8 cellular contexts compared by ENCODE assay signal in genomic region chr2:36785179-36785795, GRCh38.
A peak's percentile ranks its signal among the peaks of the same experiment; 100 is the strongest.
DNase-seq lines count a peak whose midpoint lies in the region; ATAC-seq and TF ChIP-seq lines count a peak whose summit lies in the region.

No MANE protein-coding gene starts in this region.

- in situ Hi-C loops in astrocyte of the cerebellum (cut with HindIII; ENCODE audit: low sequenced_read_pairs): no loop called here

- TF ChIP-seq CTCF in HFF-Myc (IDR thresholded peaks at IDR 0.05; ENCODE audit: low read depth, low read length, missing control alignments) (peak; percentile 97), astrocyte of the cerebellum (IDR thresholded peaks at IDR 0.05; ENCODE audit: low read depth, low read length, missing control alignments) (peak; percentile 99)

- H3K4me3 ChIP-seq in HFF-Myc (replicated peaks; ENCODE audit: low read depth, low read length): no peak overlapping the region
- H3K4me3 ChIP-seq in astrocyte of the cerebellum (ENCODE audit: low read depth, low read length): no peak overlapping the region

- no peak for ATAC-seq in GM21515 (IDR thresholded peaks at IDR 0.05; ENCODE audit: unreplicated experiment)

- peak; percentile 82 for DNase-seq in GM03348 (ENCODE audit: low spot score)
- DNase-seq in HFF-Myc (ENCODE audit: extremely low read depth, low read depth): peak; percentile 48
- peak; percentile 11 for DNase-seq in NCI-H128 (lab: John Stamatoyannopoulos, UW; ENCODE audit: unreplicated experiment)
- DNase-seq in T-helper 2 cell: peak in 4 of 5 experiments; percentile 29 to 63 (median 40)
- peak; percentile 42 for DNase-seq in astrocyte of the cerebellum (ENCODE audit: low read depth)
- DNase-seq in iPS DF 4.7 (ENCODE audit: extremely low read depth, low spot score): peak; percentile 62
- DNase-seq in stimulated activated CD4-positive, alpha-beta T cell treated with anti-CD3 and anti-CD28 coated beads, Interleukin-12 subunit alpha, Interleukin-12 subunit beta, amount 100 ng/mL, for 24 hours (ENCODE audit: low read depth in 2 of 2): peak; percentile 33 to 56

Comparison
In these comparisons a context has a peak if more than half of its experiments do, and no peak if none do; other contexts are left out.
1. DNase-seq: peak in every context shown above with its lines; median percentile 82 in GM03348; 62 in iPS DF 4.7; 48 in HFF-Myc; 44 in stimulated activated CD4-positive, alpha-beta T cell treated with anti-CD3 and anti-CD28 coated beads, Interleukin-12 subunit alpha, Interleukin-12 subunit beta, amount 100 ng/mL, for 24 hours; 42 in astrocyte of the cerebellum; 40 in T-helper 2 cell; 11 in NCI-H128.